ENCODE assay signal across 16 cellular contexts in the genomic region with DNA sequence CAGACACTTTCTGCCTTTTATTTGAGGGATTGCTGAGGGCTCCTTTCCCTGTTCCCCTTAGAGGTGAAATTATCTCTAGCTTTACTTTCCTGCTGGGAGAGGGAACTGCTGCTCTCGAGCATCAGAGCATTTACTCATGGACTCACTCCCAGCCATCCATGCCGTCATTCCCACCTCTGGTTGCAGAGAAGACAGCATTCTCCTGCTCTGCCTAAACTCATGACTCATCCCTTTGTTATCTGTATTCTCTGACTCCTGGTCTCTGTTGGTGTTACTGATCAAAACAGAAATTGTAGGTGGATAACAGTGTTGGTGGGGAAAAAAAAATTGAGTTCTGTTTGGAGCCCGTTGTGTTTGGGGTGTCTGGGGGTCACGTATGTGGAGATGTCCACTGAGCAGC.
DNase-seq lines count a peak whose midpoint lies in the region; ATAC-seq and TF ChIP-seq lines count a peak whose summit lies in the region.
"Had no signal": no experiment of that assay in that cellular context is flagged by ENCODE, and none has a peak within 500 bp of the region (broad histone marks: within the 10 kb centered on the region; RNA-seq: fewer than 3 reads in every experiment).

No MANE protein-coding gene starts in this region.

- H3K9me2 ChIP-seq in hepatocyte (replicated peaks; ENCODE audit: insufficient read depth) = no peaks in the 10 kb centered on the region

- H3K4me2 ChIP-seq in hepatocyte = no peak overlapping the region

- no peak overlapping the region for H3K27ac ChIP-seq in hepatocyte
- H3K27ac ChIP-seq: Peyer's patch had no signal

- TF ChIP-seq CTCF in AG09309 (IDR thresholded peaks at IDR 0.05; ENCODE audit: control insufficient read depth, insufficient read depth, low read depth, low read length, missing control alignments) = no peak
- no peak for TF ChIP-seq CTCF in hepatocyte (IDR thresholded peaks at IDR 0.05; ENCODE audit: poor library complexity)

- no peaks in the 10 kb centered on the region for H3K9me3 ChIP-seq in hepatocyte (ENCODE audit: low read depth)
- H3K9me3 ChIP-seq: Peyer's patch had no signal

- no peaks in the 10 kb centered on the region for H3K79me2 ChIP-seq in hepatocyte

- DNase-seq in AG09309 (ENCODE audit: low read depth) = peak; percentile 73
- DNase-seq in HPDE6-E6E7 (ENCODE audit: extremely low spot score) = peak; percentile 75
- peak; percentile 92 for DNase-seq in amniotic epithelial cell (ENCODE audit: low read depth)
- peak; percentile 32 for DNase-seq in hepatocyte (ENCODE audit: low spot score)
- no peak for DNase-seq in inferior parietal cortex (ENCODE audit: extremely low spot score)
- no peak for DNase-seq in stimulated activated naive CD8-positive, alpha-beta T cell treated with anti-CD3 and anti-CD28 coated beads, Interleukin-15, Interleukin-2, amounts not matched to agents 100 U/mL and 50 U/mL, for 24 hours
- DNase-seq in NCI-H2227 treated with DMSO at 0.1 percent for 48 hours (lab: John Stamatoyannopoulos, UW) = no peak
- DNase-seq: activated T-cell treated with anti-CD3 and anti-CD28 coated beads, Interleukin-2, amount 50 U/mL, for 72 hours; CD4-positive, CD25-positive, alpha-beta regulatory T cell; cortex of kidney; naive B cell; NCI-H187; Peyer's patch; stimulated activated naive B cell treated with anti-CD40 and anti-IgM and Interleukin-4, amounts not matched to agents 10 μg/mL and 1 μg/mL and 100 μg/mL, for 72 hours had no signal

- peaks cover 11% of the 10 kb centered on the region for H3K27me3 ChIP-seq in hepatocyte
- H3K27me3 ChIP-seq: Peyer's patch had no signal

- 41% methylated on average over 4 of the region's 4 CpGs for WGBS in hepatocyte (ENCODE audit: low lambda C conversion rate, missing lambda C conversion rate)

- no peaks in the 10 kb centered on the region for H3K36me3 ChIP-seq in hepatocyte (replicated peaks; ENCODE audit: insufficient read depth, low read depth)
- H3K36me3 ChIP-seq: Peyer's patch had no signal

- no peak overlapping the region for H2AFZ ChIP-seq in hepatocyte

- no peaks in the 10 kb centered on the region for H3K4me1 ChIP-seq in hepatocyte (ENCODE audit: insufficient read depth)
- H3K4me1 ChIP-seq: Peyer's patch had no signal

- H3K4me3 ChIP-seq in AG09309 (ENCODE audit: control insufficient read depth, low read depth, low read length) (no peak overlapping the region), hepatocyte (no peak overlapping the region)
- H3K4me3 ChIP-seq: Peyer's patch had no signal

- no peak for ATAC-seq in stimulated activated naive CD8-positive, alpha-beta T cell treated with anti-CD3 and anti-CD28 coated beads, Interleukin-15, Interleukin-2, amounts not matched to agents 100 U/mL and 50 U/mL, for 24 hours
- ATAC-seq in GM21717 (IDR thresholded peaks at IDR 0.05; ENCODE audit: unreplicated experiment) = no peak
- ATAC-seq: activated T-cell treated with anti-CD3 and anti-CD28 coated beads, Interleukin-2, amount 50 U/mL, for 72 hours; stimulated activated naive B cell treated with anti-CD40 and anti-IgM and Interleukin-4, amounts not matched to agents 10 μg/mL and 1 μg/mL and 100 μg/mL, for 72 hours; WTC11 had no signal

- H4K20me1 ChIP-seq in hepatocyte (ENCODE audit: insufficient read depth, poor library complexity, severe bottlenecking) = no peaks in the 10 kb centered on the region

Comparison
In these comparisons a context has a peak if more than half of its experiments do, and no peak if none do; other contexts are left out.
1. DNase-seq: peak in AG09309 (single experiment), HPDE6-E6E7 (single experiment), amniotic epithelial cell (single experiment) and hepatocyte (single experiment); none in inferior parietal cortex (single experiment), stimulated activated naive CD8-positive, alpha-beta T cell treated with anti-CD3 and anti-CD28 coated beads, Interleukin-15, Interleukin-2, amounts not matched to agents 100 U/mL and 50 U/mL, for 24 hours (single experiment) and NCI-H2227 treated with DMSO at 0.1 percent for 48 hours (single experiment).